In the genomic region with DNA sequence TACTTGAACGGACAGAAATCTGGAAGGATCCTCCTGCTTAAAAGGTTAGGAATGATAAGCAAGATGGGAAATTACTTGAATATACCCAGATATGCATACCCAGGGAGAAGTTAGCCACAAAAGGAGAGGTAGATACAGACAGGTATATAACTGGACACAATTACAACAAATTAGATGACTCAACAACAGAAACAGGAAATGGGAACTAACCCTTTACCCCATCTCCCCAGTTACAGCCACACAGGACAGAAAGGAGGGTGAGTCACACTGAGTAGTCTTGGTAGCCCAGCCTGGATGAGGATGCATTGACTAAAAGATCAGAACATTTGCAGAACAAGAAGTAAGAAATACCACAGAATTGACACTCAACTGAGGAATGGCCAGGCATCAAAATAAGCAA, we compare ENCODE assay signal across 8 cellular contexts.
A peak's percentile ranks its signal among the peaks of the same experiment; 100 is the strongest.
DNase-seq lines count a peak whose midpoint lies in the region; ATAC-seq, FAIRE-seq and TF ChIP-seq lines count a peak whose summit lies in the region.

No MANE protein-coding gene starts in this region.

- TF ChIP-seq CTCF in type B pancreatic cell (conservative IDR thresholded peaks at IDR 0.05), result no peak

- no peaks in the 10 kb centered on the region for H3K9me3 Mint-ChIP-seq in activated T-helper 2 cell treated with anti-CD3 and anti-CD28 coated beads, Interferon-gamma antibody, Interleukin-2, Interleukin-4, amounts not matched to agents 10 μg/mL and 5 μg/mL and 100 μg/mL, durations not matched to agents 14 hours and 24 hours and 36 hours
- no peaks in the 10 kb centered on the region for H3K9me3 Mint-ChIP-seq in type B pancreatic cell

- H3K27me3 Mint-ChIP-seq in activated T-helper 2 cell treated with anti-CD3 and anti-CD28 coated beads, Interferon-gamma antibody, Interleukin-2, Interleukin-4, amounts not matched to agents 10 μg/mL and 5 μg/mL and 100 μg/mL, durations not matched to agents 14 hours and 24 hours and 36 hours (ENCODE audit: low read depth), result peaks cover 2% of the 10 kb centered on the region
- no peaks in the 10 kb centered on the region for H3K27me3 Mint-ChIP-seq in type B pancreatic cell

- peak; percentile 47 for DNase-seq in AG20443 (ENCODE audit: low spot score)
- DNase-seq in GM19239 (ENCODE audit: insufficient read length, low spot score), result peak; percentile 8
- peak; percentile 89 for DNase-seq in kidney glomerular epithelial cell (lab: John Stamatoyannopoulos, UW)
- DNase-seq in activated T-helper 2 cell treated with anti-CD3 and anti-CD28 coated beads, Interferon-gamma antibody, Interleukin-2, Interleukin-4, amounts not matched to agents 10 μg/mL and 5 μg/mL and 100 μg/mL, durations not matched to agents 14 hours and 24 hours and 36 hours (ENCODE audit: low spot score), result no peak
- DNase-seq in middle frontal gyrus (ENCODE audit: extremely low spot score, low spot score), result no peak
- DNase-seq in type B pancreatic cell (ENCODE audit: extremely low spot score, unreplicated experiment), result no peak

- ATAC-seq in HG03139 (IDR thresholded peaks at IDR 0.05; ENCODE audit: unreplicated experiment), result peak; percentile 98
- ATAC-seq in SK-N-SH treated with all-trans-retinoic acid at 6 μM for 48 hours, result peak; percentile 98

- intact Hi-C loops in activated T-helper 2 cell treated with anti-CD3 and anti-CD28 coated beads, Interferon-gamma antibody, Interleukin-2, Interleukin-4, amounts not matched to agents 10 μg/mL and 5 μg/mL and 100 μg/mL, durations not matched to agents 14 hours and 24 hours and 36 hours (cut with micrococcal nuclease), result no loop called here

- no peak for FAIRE-seq in GM19239 (lab: Jason Lieb, UNC)

- peaks cover 6% of the 10 kb centered on the region for H3K4me1 Mint-ChIP-seq in activated T-helper 2 cell treated with anti-CD3 and anti-CD28 coated beads, Interferon-gamma antibody, Interleukin-2, Interleukin-4, amounts not matched to agents 10 μg/mL and 5 μg/mL and 100 μg/mL, durations not matched to agents 14 hours and 24 hours and 36 hours (ENCODE audit: low read depth)
- H3K4me1 Mint-ChIP-seq in type B pancreatic cell (ENCODE audit: unreplicated experiment), result no peaks in the 10 kb centered on the region

- H3K4me3 Mint-ChIP-seq in activated T-helper 2 cell treated with anti-CD3 and anti-CD28 coated beads, Interferon-gamma antibody, Interleukin-2, Interleukin-4, amounts not matched to agents 10 μg/mL and 5 μg/mL and 100 μg/mL, durations not matched to agents 14 hours and 24 hours and 36 hours (ENCODE audit: low read depth), result no peak overlapping the region
- no peak overlapping the region for H3K4me3 Mint-ChIP-seq in type B pancreatic cell

- H3K36me3 Mint-ChIP-seq in activated T-helper 2 cell treated with anti-CD3 and anti-CD28 coated beads, Interferon-gamma antibody, Interleukin-2, Interleukin-4, amounts not matched to agents 10 μg/mL and 5 μg/mL and 100 μg/mL, durations not matched to agents 14 hours and 24 hours and 36 hours (ENCODE audit: low read depth), result no peaks in the 10 kb centered on the region
- no peaks in the 10 kb centered on the region for H3K36me3 Mint-ChIP-seq in type B pancreatic cell

- no peak overlapping the region for H3K27ac Mint-ChIP-seq in activated T-helper 2 cell treated with anti-CD3 and anti-CD28 coated beads, Interferon-gamma antibody, Interleukin-2, Interleukin-4, amounts not matched to agents 10 μg/mL and 5 μg/mL and 100 μg/mL, durations not matched to agents 14 hours and 24 hours and 36 hours
- no peak overlapping the region for H3K27ac Mint-ChIP-seq in type B pancreatic cell

TF ChIP-seq in SK-N-SH treated with all-trans-retinoic acid at 6 μM for 48 hours, 23 proteins besides CTCF, POLR2A, EP300 and RAD21:
- no peak for TF ChIP-seq BACH2 (CRISPR knock-in tag; IDR thresholded peaks at IDR 0.05; ENCODE audit: borderline replicate concordance)
- no peak for TF ChIP-seq TCF4 (CRISPR knock-in tag; IDR thresholded peaks at IDR 0.05; ENCODE audit: borderline replicate concordance)
- no peak for TF ChIP-seq CSDC2 (CRISPR knock-in tag; IDR thresholded peaks at IDR 0.05)
- TF ChIP-seq ZNF8 (CRISPR knock-in tag; IDR thresholded peaks at IDR 0.05), result no peak
- no peak for TF ChIP-seq PPARA (CRISPR knock-in tag; IDR thresholded peaks at IDR 0.05; ENCODE audit: borderline replicate concordance)
- TF ChIP-seq, protein P1, sequence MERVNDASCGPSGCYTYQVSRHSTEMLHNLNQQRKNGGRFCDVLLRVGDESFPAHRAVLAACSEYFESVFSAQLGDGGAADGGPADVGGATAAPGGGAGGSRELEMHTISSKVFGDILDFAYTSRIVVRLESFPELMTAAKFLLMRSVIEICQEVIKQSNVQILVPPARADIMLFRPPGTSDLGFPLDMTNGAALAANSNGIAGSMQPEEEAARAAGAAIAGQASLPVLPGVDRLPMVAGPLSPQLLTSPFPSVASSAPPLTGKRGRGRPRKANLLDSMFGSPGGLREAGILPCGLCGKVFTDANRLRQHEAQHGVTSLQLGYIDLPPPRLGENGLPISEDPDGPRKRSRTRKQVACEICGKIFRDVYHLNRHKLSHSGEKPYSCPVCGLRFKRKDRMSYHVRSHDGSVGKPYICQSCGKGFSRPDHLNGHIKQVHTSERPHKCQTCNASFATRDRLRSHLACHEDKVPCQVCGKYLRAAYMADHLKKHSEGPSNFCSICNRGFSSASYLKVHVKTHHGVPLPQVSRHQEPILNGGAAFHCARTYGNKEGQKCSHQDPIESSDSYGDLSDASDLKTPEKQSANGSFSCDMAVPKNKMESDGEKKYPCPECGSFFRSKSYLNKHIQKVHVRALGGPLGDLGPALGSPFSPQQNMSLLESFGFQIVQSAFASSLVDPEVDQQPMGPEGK (CRISPR knock-in tag; IDR thresholded peaks at IDR 0.05; ENCODE audit: borderline replicate concordance), result no peak
- TF ChIP-seq ZFP30 (CRISPR knock-in tag; IDR thresholded peaks at IDR 0.05), result no peak

Comparison
In these comparisons a context has a peak if more than half of its experiments do, and no peak if none do; other contexts are left out.
1. DNase-seq: peak in AG20443 (single experiment), GM19239 (single experiment) and kidney glomerular epithelial cell (single experiment); none in activated T-helper 2 cell treated with anti-CD3 and anti-CD28 coated beads, Interferon-gamma antibody, Interleukin-2, Interleukin-4, amounts not matched to agents 10 μg/mL and 5 μg/mL and 100 μg/mL, durations not matched to agents 14 hours and 24 hours and 36 hours (single experiment), middle frontal gyrus (single experiment) and type B pancreatic cell (single experiment).